In the genomic region with DNA sequence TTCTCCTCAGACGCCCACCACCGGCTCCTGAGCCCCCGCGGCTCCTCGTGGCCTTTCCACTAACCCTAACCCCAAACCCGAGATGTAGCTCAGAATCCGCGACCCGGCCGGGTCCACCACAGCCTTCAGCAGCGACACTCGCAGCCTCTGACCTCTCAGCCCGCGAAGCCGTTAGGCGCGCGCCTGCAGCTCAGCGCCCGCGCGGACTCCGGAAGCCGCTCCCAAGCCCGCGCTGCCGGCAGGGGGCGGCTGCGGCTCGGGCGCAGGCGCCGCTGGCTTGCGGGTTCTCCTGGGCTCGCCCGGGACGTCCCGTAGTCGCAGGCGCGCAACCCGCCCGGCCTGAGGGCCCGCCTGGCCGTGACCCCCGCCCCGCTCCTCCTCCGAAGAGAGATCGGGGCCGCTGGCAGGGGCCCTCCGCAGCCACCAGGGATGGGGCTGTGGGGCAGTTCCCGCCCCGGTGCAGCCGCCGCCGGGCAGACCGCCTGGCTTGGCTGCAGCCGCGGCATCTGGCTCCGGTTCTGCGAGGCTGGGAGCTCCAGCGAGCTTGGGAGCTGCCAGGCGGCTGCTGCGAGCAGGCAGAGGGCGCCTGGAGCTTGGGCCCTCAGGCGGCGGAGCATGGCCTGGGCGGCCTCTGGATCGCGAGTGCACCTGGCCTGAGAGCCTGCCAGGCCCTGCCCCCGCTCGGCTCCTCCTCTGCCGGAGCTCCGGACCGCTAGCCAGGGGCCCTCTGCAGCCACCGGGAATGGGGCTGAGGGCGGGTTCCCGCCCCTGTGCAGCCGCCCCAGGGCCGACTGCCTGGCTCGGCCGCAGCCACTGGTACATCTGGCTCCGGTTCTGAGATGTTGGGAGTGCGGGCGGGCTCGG, we compare ENCODE assay signal across 8 cellular contexts.
A peak's percentile ranks its signal among the peaks of the same experiment; 100 is the strongest.
DNase-seq lines count a peak whose midpoint lies in the region; ATAC-seq and TF ChIP-seq lines count a peak whose summit lies in the region.

No MANE protein-coding gene starts in this region.

- DNase-seq in DMS153 treated with DMSO at 0.1 percent for 48 hours (lab: John Stamatoyannopoulos, UW; ENCODE audit: unreplicated experiment) (peak; percentile 46), NB4 (ENCODE audit: low read depth) (peak; percentile 86), UCSD-AML1 (lab: John Stamatoyannopoulos, UW; ENCODE audit: unreplicated experiment) (peak; percentile 74), T47D (ENCODE audit: low read depth in 1 of 2, low spot score in 1 of 2) (peak; percentile 81 to 92), immature natural killer cell (peak; percentile 70 to 81 (median 74)), spleen (peak; percentile 96)

- 1 to 3% (median 2%) methylated on average over 43 to 86 of the region's 86 CpGs for WGBS in spleen, 5 donors

- H3K4me1 Mint-ChIP-seq in immature natural killer cell = peaks cover 5 to 6% of the 10 kb centered on the region in 2 donors

- peak; percentile 64 for TF ChIP-seq POLR2A in NB4 (IDR thresholded peaks at IDR 0.05; ENCODE audit: extremely low read depth, insufficient read length)
- no peak for TF ChIP-seq POLR2A in spleen (IDR thresholded peaks at IDR 0.05)

- TF ChIP-seq CTCF in NB4 (IDR thresholded peaks at IDR 0.05; ENCODE audit: low read depth, low read length) (peak; percentile 9), spleen (IDR thresholded peaks at IDR 0.05 in 8 of 11, conservative IDR thresholded peaks at IDR 0.05 in 3 of 11) (peak in 9 of 11 experiments; percentile 19 to 90 (median 83))

- ATAC-seq in GM21786 (IDR thresholded peaks at IDR 0.05; ENCODE audit: unreplicated experiment) = peak; percentile 77
- ATAC-seq in HG03378 (IDR thresholded peaks at IDR 0.05; ENCODE audit: unreplicated experiment) = no peak

- H3K4me1 ChIP-seq in spleen = peaks cover 8 to 24% (median 17%) of the 10 kb centered on the region in 6 donors

- no peak overlapping the region for H3K27ac Mint-ChIP-seq in immature natural killer cell

- peaks cover 14 to 26% (median 23%) of the 10 kb centered on the region in 3 donors for H3K27me3 Mint-ChIP-seq in immature natural killer cell (ENCODE audit: low read depth in 3 of 3)

- peaks cover 0 to 8% (median 3%) of the 10 kb centered on the region in 8 donors for H3K9me3 ChIP-seq in spleen

- H3K27me3 ChIP-seq in spleen (replicated peaks in 1 of 7) = peaks cover 6 to 89% (median 61%) of the 10 kb centered on the region in 7 donors

- H3K36me3 Mint-ChIP-seq in immature natural killer cell = no peaks in the 10 kb centered on the region

- no peaks in the 10 kb centered on the region for H3K36me3 ChIP-seq in spleen

- intact Hi-C loops in spleen (cut with DNase I; ENCODE audit: low total_unique reads) = no loop called here

- in situ Hi-C loops in T47D (cut with HindIII; ENCODE audit: low pct_unique_long_range_greater_than_20kb, low sequenced_read_pairs) = no loop called here

- peak overlapping the region in 3 of 8 donors; percentile 44 to 64 (median 53) for H3K27ac ChIP-seq in spleen

- H3K4me3 ChIP-seq in NB4 (ENCODE audit: low read depth, low read length) (peak overlapping the region; percentile 50), spleen (peak overlapping the region; percentile 37 to 74 (median 50))

- peaks cover 0 to 10% (median 3%) of the 10 kb centered on the region in 6 donors for H3K9me3 Mint-ChIP-seq in immature natural killer cell

- peak overlapping the region; percentile 55 to 80 (median 72) for H3K4me3 Mint-ChIP-seq in immature natural killer cell

Comparison
In these comparisons a context has a peak if more than half of its experiments do, and no peak if none do; other contexts are left out.
1. DNase-seq: peak in every context shown above with its lines; median percentile 96 in spleen; 86 in T47D; 86 in NB4; 74 in UCSD-AML1; 74 in immature natural killer cell; 46 in DMS153 treated with DMSO at 0.1 percent for 48 hours.